ENCODE assay signal across 15 cellular contexts in genomic region chr10:115167716-115168115, GRCh38.
"Had no signal": no experiment of that assay in that cellular context is flagged by ENCODE, and none has a peak within 500 bp of the region (broad histone marks: within the 10 kb centered on the region; RNA-seq: fewer than 3 reads in every experiment).

No MANE protein-coding gene starts in this region.

- H3K4me3 ChIP-seq: hepatocyte, lower lobe of right lung, thyroid gland had no signal

- H3K4me2 ChIP-seq: hepatocyte had no signal

- H3K79me2 ChIP-seq: hepatocyte, parathyroid adenoma had no signal

- H3K27ac ChIP-seq: hepatocyte, lower lobe of right lung, neutrophil, parathyroid adenoma, thyroid gland had no signal

- FAIRE-seq: TTC549 had no signal

- H3K9ac ChIP-seq: parathyroid adenoma had no signal

- H2AFZ ChIP-seq: hepatocyte, parathyroid adenoma had no signal

- ATAC-seq: activated naive CD4-positive, alpha-beta T cell treated with anti-CD3 and anti-CD28 coated beads, Interleukin-2, amount 50 U/mL, for 72 hours; effector memory CD8-positive, alpha-beta T cell; lower lobe of right lung; natural killer cell treated with Interleukin-12 subunit alpha and Interleukin-12 subunit beta and Interleukin-15 and Interleukin-18, amount 100 ng/mL, for 72 hours had no signal

- DNase-seq: activated CD4-positive, alpha-beta T cell treated with anti-CD3 and anti-CD28 coated beads, Interleukin-2, amount 50 U/mL, for 4 hours; activated gamma-delta T cell treated with Interleukin-2 at 50 U/mL for 16 hours; amniotic stem cell; effector memory CD8-positive, alpha-beta T cell; islet precursor cell; lower lobe of right lung; stimulated activated CD8-positive, alpha-beta memory T cell treated with anti-CD3 and anti-CD28 coated beads, Interleukin-4, amount 100 ng/mL, for 48 hours; stimulated activated naive CD4-positive, alpha-beta T cell; thyroid gland had no signal

- H3K36me3 ChIP-seq: lower lobe of right lung, neutrophil, thyroid gland had no signal

- H3K9me3 ChIP-seq: lower lobe of right lung, neutrophil, thyroid gland had no signal

- H3K27me3 ChIP-seq: hepatocyte, neutrophil, thyroid gland had no signal

- H3K4me1 ChIP-seq: lower lobe of right lung, parathyroid adenoma, thyroid gland had no signal
